In the genomic region with DNA sequence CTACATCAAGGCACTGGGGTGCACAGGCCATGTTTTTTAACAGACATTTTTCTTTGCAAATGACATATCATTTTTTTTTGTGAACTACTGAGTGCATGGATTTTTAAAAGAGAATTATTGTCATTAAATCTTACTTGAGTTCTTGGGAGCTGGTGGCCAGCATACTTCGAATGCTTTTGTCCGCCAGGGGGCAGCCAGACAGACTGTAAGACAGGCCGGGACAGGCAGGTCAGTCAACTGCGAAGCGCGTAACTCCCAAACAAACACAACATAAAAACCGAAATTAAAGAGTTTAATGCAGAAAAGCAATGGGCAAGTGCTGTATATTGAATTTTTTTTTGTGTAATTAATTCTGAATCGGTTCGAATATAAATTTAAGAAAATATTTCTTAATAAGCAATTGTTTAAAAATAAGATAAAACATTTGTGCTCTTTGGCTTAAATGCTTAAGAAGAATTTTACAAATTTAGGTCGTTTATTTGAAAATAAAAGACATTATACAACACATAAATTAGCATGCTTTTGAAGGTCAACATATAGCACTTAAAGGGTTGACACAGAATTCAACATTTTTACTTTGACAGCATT, we compare ENCODE assay signal across 8 cellular contexts.
A peak's percentile ranks its signal among the peaks of the same experiment; 100 is the strongest.
DNase-seq lines count a peak whose midpoint lies in the region; ATAC-seq and TF ChIP-seq lines count a peak whose summit lies in the region.

No MANE protein-coding gene starts in this region.

- H3K18ac ChIP-seq in IMR-90 (ENCODE audit: low read depth, low read length), result no peak overlapping the region

- H3K36me3 Mint-ChIP-seq in natural killer cell (no peaks in the 10 kb centered on the region), nephron (ENCODE audit: low read depth) (no peaks in the 10 kb centered on the region)
- H3K36me3 Mint-ChIP-seq in natural killer cell treated with Interleukin-12 subunit alpha and Interleukin-12 subunit beta and Interleukin-15 and Interleukin-18, amount 100 ng/mL, for 72 hours, result no peaks in the 10 kb centered on the region
- H3K36me3 Mint-ChIP-seq in activated CD4-positive, alpha-beta memory T cell treated with anti-CD3 and anti-CD28 coated beads, Interleukin-2, amount 10 ng/mL, durations not matched to agents 7 days and 5 days (ENCODE audit: low read depth), result no peaks in the 10 kb centered on the region

- no peak overlapping the region for H4K91ac ChIP-seq in IMR-90 (ENCODE audit: insufficient read depth, low read depth, low read length)

- H3K4me1 Mint-ChIP-seq in natural killer cell, result no peaks in the 10 kb centered on the region
- no peaks in the 10 kb centered on the region for H3K4me1 Mint-ChIP-seq in natural killer cell treated with Interleukin-12 subunit alpha and Interleukin-12 subunit beta and Interleukin-15 and Interleukin-18, amount 100 ng/mL, for 72 hours (ENCODE audit: low read depth in 2 of 2)
- H3K4me1 Mint-ChIP-seq in activated CD4-positive, alpha-beta memory T cell treated with anti-CD3 and anti-CD28 coated beads, Interleukin-2, amount 10 ng/mL, durations not matched to agents 7 days and 5 days, result no peaks in the 10 kb centered on the region
- H3K4me1 Mint-ChIP-seq in nephron, result peaks cover 4% of the 10 kb centered on the region

- H4K5ac ChIP-seq in IMR-90 (ENCODE audit: low read depth, low read length), result no peak overlapping the region

- H3K4me2 ChIP-seq in IMR-90 (ENCODE audit: low read depth, low read length) (no peak overlapping the region), fibroblast of lung (ENCODE audit: extremely low read depth, insufficient read depth, low read length) (no peak overlapping the region)

- H2BK20ac ChIP-seq in IMR-90 (ENCODE audit: low read depth, low read length), result no peak overlapping the region

- no peak overlapping the region for H3K27ac Mint-ChIP-seq in natural killer cell
- H3K27ac Mint-ChIP-seq in natural killer cell treated with Interleukin-12 subunit alpha and Interleukin-12 subunit beta and Interleukin-15 and Interleukin-18, amount 100 ng/mL, for 72 hours, result no peak overlapping the region
- no peak overlapping the region for H3K27ac Mint-ChIP-seq in activated CD4-positive, alpha-beta memory T cell treated with anti-CD3 and anti-CD28 coated beads, Interleukin-2, amount 10 ng/mL, durations not matched to agents 7 days and 5 days
- H3K27ac Mint-ChIP-seq in nephron, result peak overlapping the region in 1 of 3 experiments; percentile 9

- no peak overlapping the region for H3K4ac ChIP-seq in IMR-90 (ENCODE audit: low read depth, low read length)

- no peak overlapping the region for H2BK5ac ChIP-seq in IMR-90 (ENCODE audit: low read depth, low read length, poor library complexity, severe bottlenecking)

- H3K9me3 Mint-ChIP-seq in natural killer cell (no peaks in the 10 kb centered on the region), nephron (no peaks in the 10 kb centered on the region)
- no peaks in the 10 kb centered on the region for H3K9me3 Mint-ChIP-seq in natural killer cell treated with Interleukin-12 subunit alpha and Interleukin-12 subunit beta and Interleukin-15 and Interleukin-18, amount 100 ng/mL, for 72 hours
- H3K9me3 Mint-ChIP-seq in activated CD4-positive, alpha-beta memory T cell treated with anti-CD3 and anti-CD28 coated beads, Interleukin-2, amount 10 ng/mL, durations not matched to agents 7 days and 5 days, result no peaks in the 10 kb centered on the region

- no peak overlapping the region for H3K9ac ChIP-seq in IMR-90 (ENCODE audit: low read depth, low read length)
- H3K9ac ChIP-seq in fibroblast of lung (ENCODE audit: insufficient read depth, low read length), result no peak overlapping the region

- H3K9me3 ChIP-seq in IMR-90 (ENCODE audit: control insufficient read depth, insufficient read depth, low read length) (no peaks in the 10 kb centered on the region), fibroblast of lung (ENCODE audit: control insufficient read depth, insufficient read depth, low read depth, low read length) (no peaks in the 10 kb centered on the region), uterus (no peaks in the 10 kb centered on the region)

- no peak overlapping the region for H2AK9ac ChIP-seq in IMR-90 (replicated peaks; ENCODE audit: low read depth, low read length, poor library complexity)

- POLR2A ChIA-PET in IMR-90 (lab: Charles Lee; ENCODE audit: unreplicated experiment), result no interaction called here
- POLR2A ChIA-PET in activated CD4-positive, alpha-beta memory T cell treated with anti-CD3 and anti-CD28 coated beads, Interleukin-2, amount 10 ng/mL, durations not matched to agents 7 days and 5 days (lab: Charles Lee), result no interaction called here

- intact Hi-C loops in natural killer cell (cut with micrococcal nuclease) (loop anchor here (5.0 kb wide), 1 partner anchor 1766 kb away; no protein-coding TSS in a partner anchor), IMR-90 (cut with micrococcal nuclease) (loop anchor here (1.0 kb wide), 1 partner anchor 1417 kb away; no protein-coding TSS in a partner anchor), uterus (cut with DNase I; ENCODE audit: low total_unique reads) (no loop called here)

- H3K4me3 Mint-ChIP-seq in natural killer cell (no peak overlapping the region), nephron (no peak overlapping the region)
- H3K4me3 Mint-ChIP-seq in natural killer cell treated with Interleukin-12 subunit alpha and Interleukin-12 subunit beta and Interleukin-15 and Interleukin-18, amount 100 ng/mL, for 72 hours, result no peak overlapping the region
- no peak overlapping the region for H3K4me3 Mint-ChIP-seq in activated CD4-positive, alpha-beta memory T cell treated with anti-CD3 and anti-CD28 coated beads, Interleukin-2, amount 10 ng/mL, durations not matched to agents 7 days and 5 days

- no peaks in the 10 kb centered on the region for H3K36me3 ChIP-seq in IMR-90 (ENCODE audit: control insufficient read depth, insufficient read depth, low read length)
- no peaks in the 10 kb centered on the region for H3K36me3 ChIP-seq in fibroblast of lung (ENCODE audit: control insufficient read depth, insufficient read depth, low read length)
- no peaks in the 10 kb centered on the region for H3K36me3 ChIP-seq in uterus

- no peak overlapping the region for H2BK15ac ChIP-seq in IMR-90 (ENCODE audit: low read depth, low read length)

- no TSS peak for BruUV-seq in IMR-90 (replicated peaks; lab: Mats Ljungman, UMichigan)

- dilution Hi-C loops in IMR-90 (cut with HindIII; ENCODE audit: low sequenced_read_pairs, unreplicated experiment), result no loop called here

- TF ChIP-seq POLR2A in IMR-90 (IDR thresholded peaks at IDR 0.05; ENCODE audit: low read depth, low read length) (no peak), uterus (IDR thresholded peaks at IDR 0.05) (no peak)

- H3K56ac ChIP-seq in IMR-90 (ENCODE audit: extremely low read depth, insufficient read depth, low read length), result no peak overlapping the region

- DNase-seq in natural killer cell (peak; percentile 23), IMR-90 (peak; percentile 66), fibroblast of lung (ENCODE audit: low read depth in 2 of 2) (peak; percentile 60 to 74), uterus (peak; percentile 25 to 26), NCI-H69 (lab: John Stamatoyannopoulos, UW) (no peak)
- DNase-seq in natural killer cell treated with Interleukin-12 subunit alpha and Interleukin-12 subunit beta and Interleukin-15 and Interleukin-18, amount 100 ng/mL, for 72 hours (ENCODE audit: low spot score), result no peak
- peak; percentile 31 for DNase-seq in activated CD4-positive, alpha-beta memory T cell treated with anti-CD3 and anti-CD28 coated beads, Interleukin-2, amount 10 ng/mL, durations not matched to agents 7 days and 5 days

- WGBS in IMR-90 (ENCODE audit: extremely low coverage in 2 of 2, insufficient read length in 1 of 2), 2 experiments, result no CpG with 5 or more reads among the region's 10 CpGs

- no peak overlapping the region for H3K27ac ChIP-seq in IMR-90 (ENCODE audit: insufficient read depth, low read length)
- no peak overlapping the region for H3K27ac ChIP-seq in fibroblast of lung (ENCODE audit: insufficient read depth, low read length)
- no peak overlapping the region for H3K27ac ChIP-seq in uterus

- H4K8ac ChIP-seq in IMR-90 (ENCODE audit: low read depth in 2 of 2, low read length in 2 of 2), result no peak overlapping the region

- no peak overlapping the region for H2AK5ac ChIP-seq in IMR-90 (ENCODE audit: low read depth, low read length)

- no peak overlapping the region for H3K14ac ChIP-seq in IMR-90 (replicated peaks; ENCODE audit: low read depth, low read length)

- TF ChIP-seq RAD21 in IMR-90 (IDR thresholded peaks at IDR 0.05; ENCODE audit: low read length), result peak; percentile 40

- H4K20me1 ChIP-seq in IMR-90 (ENCODE audit: insufficient read depth, low read length), result no peaks in the 10 kb centered on the region
- H4K20me1 ChIP-seq in fibroblast of lung (ENCODE audit: control insufficient read depth, extremely low read depth, insufficient read depth, low read length), result no peaks in the 10 kb centered on the region

- no peaks in the 10 kb centered on the region for H3K79me1 ChIP-seq in IMR-90 (ENCODE audit: low read depth in 1 of 2, low read length in 2 of 2)

- H2BK120ac ChIP-seq in IMR-90 (ENCODE audit: low read depth, low read length), result no peak overlapping the region

- H3K4me1 ChIP-seq in IMR-90 (ENCODE audit: control insufficient read depth, insufficient read depth, low read length) (no peaks in the 10 kb centered on the region), fibroblast of lung (ENCODE audit: control insufficient read depth, extremely low read depth, insufficient read depth, low read length) (no peaks in the 10 kb centered on the region), uterus (no peaks in the 10 kb centered on the region)

- H2AFZ ChIP-seq in IMR-90 (replicated peaks; ENCODE audit: low read length, poor library complexity), result no peak overlapping the region
- no peak overlapping the region for H2AFZ ChIP-seq in fibroblast of lung (ENCODE audit: low read length)

- in situ Hi-C loops in IMR-90 (cut with MboI; ENCODE audit: low sequenced_read_pairs), result no loop called here

- no peaks in the 10 kb centered on the region for H3K9me1 ChIP-seq in IMR-90 (ENCODE audit: insufficient read depth, low read length)

- H3K27me3 ChIP-seq in IMR-90 (ENCODE audit: control insufficient read depth, insufficient read depth, low read length) (peaks cover 3% of the 10 kb centered on the region), fibroblast of lung (ENCODE audit: control insufficient read depth, insufficient read depth, low read length) (no peaks in the 10 kb centered on the region), uterus (no peaks in the 10 kb centered on the region)

- CTCF ChIA-PET in IMR-90 (lab: Yijun Ruan, JAX), result interaction anchor here (0.7 to 1.8 kb wide), 7 partner anchors 9 to 952 kb away, joined by 3 to 11 read pairs (median 3); no protein-coding TSS in a partner anchor
- CTCF ChIA-PET in activated CD4-positive, alpha-beta memory T cell treated with anti-CD3 and anti-CD28 coated beads, Interleukin-2, amount 10 ng/mL, durations not matched to agents 7 days and 5 days (lab: Charles Lee), result no interaction called here

- no peak overlapping the region for H3K23ac ChIP-seq in IMR-90 (ENCODE audit: low read depth, low read length)

- TF ChIP-seq CTCF in natural killer cell (IDR thresholded peaks at IDR 0.05) (peak; percentile 69), IMR-90 (conservative IDR thresholded peaks at IDR 0.05; ENCODE audit: low read depth, low read length) (peak; percentile 63), fibroblast of lung (conservative IDR thresholded peaks at IDR 0.05 in 1 of 2, IDR thresholded peaks at IDR 0.05 in 1 of 2; ENCODE audit: low read depth in 1 of 2, low read length in 2 of 2) (peak; percentile 70 to 81), nephron (IDR thresholded peaks at IDR 0.05; ENCODE audit: unreplicated experiment in 3 of 3) (peak; percentile 81 to 88 (median 82)), uterus (IDR thresholded peaks at IDR 0.05) (peak in 3 of 4 experiments; percentile 24 to 41 (median 39))

- H3K4me3 ChIP-seq in IMR-90 (ENCODE audit: insufficient read depth, low read depth, low read length), result no peak overlapping the region
- no peak overlapping the region for H3K4me3 ChIP-seq in fibroblast of lung (replicated peaks in 1 of 4; ENCODE audit: control extremely low read depth in 1 of 4, insufficient read depth in 1 of 4, low read depth in 3 of 4, low read length in 4 of 4)
- no peak overlapping the region for H3K4me3 ChIP-seq in uterus

- peaks cover 15 to 36% of the 10 kb centered on the region in 2 donors for H3K27me3 Mint-ChIP-seq in natural killer cell (ENCODE audit: low read depth in 2 of 2)
- H3K27me3 Mint-ChIP-seq in natural killer cell treated with Interleukin-12 subunit alpha and Interleukin-12 subunit beta and Interleukin-15 and Interleukin-18, amount 100 ng/mL, for 72 hours, result peaks cover 26 to 32% of the 10 kb centered on the region in 2 donors
- peaks cover 8% of the 10 kb centered on the region for H3K27me3 Mint-ChIP-seq in activated CD4-positive, alpha-beta memory T cell treated with anti-CD3 and anti-CD28 coated beads, Interleukin-2, amount 10 ng/mL, durations not matched to agents 7 days and 5 days
- peaks cover 12% of the 10 kb centered on the region for H3K27me3 Mint-ChIP-seq in nephron (ENCODE audit: low read depth)

- ATAC-seq in natural killer cell (peak in 1 of 3 donors; percentile 59), IMR-90 (ENCODE audit: low read depth) (peak; percentile 69)
- no peak for ATAC-seq in natural killer cell treated with Interleukin-12 subunit alpha and Interleukin-12 subunit beta and Interleukin-15 and Interleukin-18, amount 100 ng/mL, for 72 hours

- H3K79me2 ChIP-seq in fibroblast of lung (ENCODE audit: control insufficient read depth, insufficient read depth, low read length), result no peaks in the 10 kb centered on the region

Comparison
In these comparisons a context has a peak if more than half of its experiments do, and no peak if none do; other contexts are left out.
1. DNase-seq: peak in natural killer cell (single experiment), IMR-90 (single experiment), activated CD4-positive, alpha-beta memory T cell treated with anti-CD3 and anti-CD28 coated beads, Interleukin-2, amount 10 ng/mL, durations not matched to agents 7 days and 5 days (single experiment), fibroblast of lung (2 of 2) and uterus (2 of 2); none in natural killer cell treated with Interleukin-12 subunit alpha and Interleukin-12 subunit beta and Interleukin-15 and Interleukin-18, amount 100 ng/mL, for 72 hours (single experiment) and NCI-H69 (single experiment).
2. Peak in every context shown above with its lines, with median percentiles within 50 percentile points of each other: CTCF ChIP-seq.